ENCODE assay signal across 8 cellular contexts in the genomic region with DNA sequence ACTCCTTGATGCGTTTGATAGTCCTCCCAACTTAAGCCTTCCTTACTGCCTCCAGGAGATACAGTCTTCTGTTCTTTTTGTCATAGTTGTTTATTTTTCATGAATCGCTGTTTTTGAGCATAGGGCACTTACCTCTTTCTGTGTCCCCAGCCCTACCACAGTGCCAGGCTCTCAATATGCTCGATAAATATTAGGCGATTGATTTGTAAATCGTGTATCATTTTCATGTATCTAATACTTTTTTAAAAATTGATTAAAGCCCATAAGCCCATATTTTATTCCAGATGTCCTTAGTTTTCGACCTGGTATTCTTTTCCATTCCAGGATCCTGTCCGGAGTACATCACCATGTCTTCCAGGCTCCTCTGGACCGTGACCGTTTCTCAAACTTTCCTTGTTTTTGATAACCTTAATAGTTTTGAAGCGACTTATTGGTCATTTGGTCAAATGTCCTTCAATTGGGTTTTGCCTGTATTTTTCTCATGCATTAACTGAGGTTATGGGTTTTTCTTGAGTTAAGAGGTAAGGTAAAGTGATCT. TPM values are rescaled to one million over a fixed set of nuclear protein-coding genes. Genes with fewer than 3 reads are reported as not detected.
A peak's percentile ranks its signal among the peaks of the same experiment; 100 is the strongest.
DNase-seq lines count a peak whose midpoint lies in the region; ATAC-seq and TF ChIP-seq lines count a peak whose summit lies in the region.

No MANE protein-coding gene starts in this region.

- H3K9me3 ChIP-seq in body of pancreas = no peaks in the 10 kb centered on the region
- no peaks in the 10 kb centered on the region for H3K9me3 ChIP-seq in muscle layer of colon (ENCODE audit: low read length)

- H3K36me3 ChIP-seq in BJ (ENCODE audit: control insufficient read depth, insufficient read depth, low read length) (no peaks in the 10 kb centered on the region), body of pancreas (replicated peaks in 1 of 2; ENCODE audit: insufficient read depth in 1 of 2, low read depth in 2 of 2) (no peaks in the 10 kb centered on the region), muscle layer of colon (ENCODE audit: insufficient read depth, low read length) (peaks cover 7% of the 10 kb centered on the region)

- CTCF ChIA-PET in BJ (lab: Yijun Ruan, JAX) = interaction anchor here (0.6 to 0.8 kb wide), 3 partner anchors 12 to 1651 kb away, joined by 3 read pairs; no protein-coding TSS in a partner anchor

- H3K27me3 ChIP-seq in BJ (ENCODE audit: control insufficient read depth, insufficient read depth, low read length) = no peaks in the 10 kb centered on the region
- no peaks in the 10 kb centered on the region for H3K27me3 ChIP-seq in body of pancreas
- H3K27me3 ChIP-seq in muscle layer of colon (ENCODE audit: control insufficient read depth in 1 of 2, insufficient read depth in 2 of 2, low read length in 2 of 2) = no peaks in the 10 kb centered on the region

- WGBS in body of pancreas, 2 donors = 26 to 39% methylated on average over 10 of the region's 10 CpGs

- peak overlapping the region; percentile 95 to 98 (median 96) for H3K27ac ChIP-seq in body of pancreas
- H3K27ac ChIP-seq in muscle layer of colon (ENCODE audit: low read depth, low read length) = peak overlapping the region; percentile 93

- ATAC-seq in GM19395 (IDR thresholded peaks at IDR 0.05; ENCODE audit: unreplicated experiment) (peak; percentile 43), HG03469 (IDR thresholded peaks at IDR 0.05; ENCODE audit: unreplicated experiment) (peak; percentile 14), body of pancreas (peak; percentile 30)

- POLR2A ChIA-PET in BJ (lab: Charles Lee) = no interaction called here

- TF ChIP-seq CTCF in BJ (IDR thresholded peaks at IDR 0.05; ENCODE audit: insufficient read depth, low read depth, low read length) (no peak), body of pancreas (IDR thresholded peaks at IDR 0.05) (no peak)

- intact Hi-C loops in body of pancreas (cut with DNase I) = no loop called here

- no peak for TF ChIP-seq POLR2A in body of pancreas (IDR thresholded peaks at IDR 0.05)

- peaks cover 24% of the 10 kb centered on the region for H3K4me1 ChIP-seq in body of pancreas
- H3K4me1 ChIP-seq in muscle layer of colon (ENCODE audit: insufficient read depth, low read length) = peaks cover 33% of the 10 kb centered on the region

- DNase-seq in BJ (ENCODE audit: low read depth) (no peak), body of pancreas (no peak), OCI-M1 (lab: John Stamatoyannopoulos, UW) (no peak), NCI-H1436 treated with DMSO at 0.1 percent for 48 hours (lab: John Stamatoyannopoulos, UW) (no peak), globus pallidus (ENCODE audit: low spot score) (no peak)

- H3K9ac ChIP-seq in muscle layer of colon (ENCODE audit: low read length) = peak overlapping the region; percentile 97

- H3K4me3 ChIP-seq in BJ (ENCODE audit: low read depth, low read length) (peak overlapping the region; percentile 86), body of pancreas (peak overlapping the region; percentile 35 to 42), muscle layer of colon (ENCODE audit: low read depth in 1 of 2, low read length in 2 of 2) (peak overlapping the region; percentile 94 to 99)

RNA-seq across cellular contexts. Expression of a gene that starts 0.4 kb away (rescaled TPM):
- 72.6 and 134 TPM in 2 replicates for polyA plus RNA-seq in BJ (2011; rRNA removed)
- polyA minus RNA-seq in BJ (2011; rRNA and poly(A)+ RNA removed) = 47.8 and 56.9 TPM in 2 replicates
- total RNA-seq in body of pancreas = 10 to 100 TPM; 33.6 to 52.9 TPM

Comparison
In these comparisons a context has a peak if more than half of its experiments do, and no peak if none do; other contexts are left out.
1. H3K4me3 ChIP-seq: peak in every context shown above with its lines; median percentile 96 in muscle layer of colon; 86 in BJ; 38 in body of pancreas.